8 cellular contexts compared by ENCODE assay signal in the genomic region with DNA sequence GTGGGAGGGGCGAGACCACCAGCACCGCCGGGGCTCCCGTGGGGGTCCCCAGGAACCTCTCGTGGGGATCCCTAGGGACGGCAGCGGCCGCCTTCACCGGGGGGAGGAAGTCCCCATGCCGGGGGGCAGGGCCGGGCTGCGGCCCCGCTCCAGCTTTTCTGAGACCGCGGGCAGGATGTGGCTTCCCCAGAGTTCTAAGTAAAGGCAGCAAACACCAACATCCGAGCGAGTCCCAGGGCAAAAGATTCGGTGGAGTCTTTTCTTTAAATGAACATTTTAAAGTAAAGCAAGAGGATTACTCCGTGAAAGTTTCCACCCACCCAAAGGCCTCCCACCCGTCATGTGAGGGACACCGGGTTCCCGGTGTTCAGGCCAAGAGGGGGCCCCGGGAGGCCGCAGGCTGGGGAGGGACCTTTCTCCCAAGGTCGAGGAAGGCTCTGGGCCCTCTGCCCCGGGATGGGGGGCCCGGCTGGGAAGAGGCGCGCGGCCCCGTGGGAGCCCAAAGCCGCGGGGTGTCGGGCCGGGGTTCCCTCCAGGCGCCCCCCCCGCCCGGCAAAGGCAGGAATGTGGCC. TPM values are rescaled to one million over a fixed set of nuclear protein-coding genes. Genes with fewer than 3 reads are reported as not detected.
DNase-seq lines count a peak whose midpoint lies in the region; ATAC-seq, FAIRE-seq and TF ChIP-seq lines count a peak whose summit lies in the region.

No MANE protein-coding gene starts in this region.

- DNase-seq in RPMI7951 (ENCODE audit: low read depth) (peak; percentile 63), astrocyte of the hippocampus (ENCODE audit: low read depth, low spot score) (peak; percentile 77), kidney (peak; percentile 84), HuH-7.5 (ENCODE audit: low spot score) (no peak), DMS153 treated with DMSO at 0.1 percent for 48 hours (lab: John Stamatoyannopoulos, UW; ENCODE audit: unreplicated experiment) (no peak)
- peak; percentile 48 to 49 for DNase-seq in stimulated activated CD4-positive, alpha-beta T cell treated with anti-CD3 and anti-CD28 coated beads, Interleukin-4, amount 100 ng/mL, for 4 hours

- H3K4me1 ChIP-seq in kidney (ENCODE audit: control insufficient read depth in 1 of 2, insufficient read depth in 1 of 2, low read depth in 1 of 2, low read length in 2 of 2) = peaks cover 0 to 3% of the 10 kb centered on the region in 2 donors

- peak overlapping the region; percentile 32 to 47 for H3K27ac ChIP-seq in kidney (ENCODE audit: low read depth in 2 of 2, low read length in 2 of 2)

- H3K9me3 ChIP-seq in kidney (ENCODE audit: control insufficient read depth in 1 of 2, low read length in 2 of 2) = no peaks in the 10 kb centered on the region

- H3K36me3 ChIP-seq in kidney (ENCODE audit: control insufficient read depth in 1 of 2, insufficient read depth in 2 of 2, low read length in 2 of 2) = no peaks in the 10 kb centered on the region

- intact Hi-C loops in kidney (cut with DNase I) = no loop called here

- peak overlapping the region; percentile 0 to 58 for H3K4me3 ChIP-seq in kidney (ENCODE audit: low read length in 2 of 2)

- peak; percentile 56 for ATAC-seq in GM19035 (IDR thresholded peaks at IDR 0.05; ENCODE audit: unreplicated experiment)
- no peak for ATAC-seq in HG03469 (IDR thresholded peaks at IDR 0.05; ENCODE audit: unreplicated experiment)

- FAIRE-seq in kidney (lab: Jason Lieb, UNC) = no peak

- peak overlapping the region in 1 of 2 donors; percentile 55 for H3K9ac ChIP-seq in kidney (ENCODE audit: low read length in 2 of 2)

- TF ChIP-seq CTCF in kidney (IDR thresholded peaks at IDR 0.05; ENCODE audit: borderline replicate concordance, extremely low read depth, insufficient read depth) = no peak

RNA-seq across cellular contexts. Expression of a gene that starts 44.1 kb away (rescaled TPM):
- total RNA-seq in RPMI7951 (2014; rRNA removed; shearing (Covaris generic)) = 25.3 and 28.5 TPM in 2 replicates
- 13.5 TPM for total RNA-seq in kidney
- 7.9 TPM for polyA plus RNA-seq in kidney (ENCODE audit: insufficient read depth, low read depth, low replicate concordance)

Comparison
In these comparisons a context has a peak if more than half of its experiments do, and no peak if none do; other contexts are left out.
1. DNase-seq: peak in RPMI7951 (single experiment), astrocyte of the hippocampus (single experiment), kidney (single experiment) and stimulated activated CD4-positive, alpha-beta T cell treated with anti-CD3 and anti-CD28 coated beads, Interleukin-4, amount 100 ng/mL, for 4 hours (2 of 2); none in HuH-7.5 (single experiment) and DMS153 treated with DMSO at 0.1 percent for 48 hours (single experiment).